In genomic region chr14:35159742-35160409, GRCh38 we compare ENCODE assay signal across 9 cellular contexts. TPM values are rescaled to one million over a fixed set of nuclear protein-coding genes. Genes with fewer than 3 reads are reported as not detected.
DNase-seq lines count a peak whose midpoint lies in the region; ATAC-seq and TF ChIP-seq lines count a peak whose summit lies in the region.
"Had no signal": no experiment of that assay in that cellular context is flagged by ENCODE, and none has a peak within 500 bp of the region (broad histone marks: within the 10 kb centered on the region; RNA-seq: fewer than 3 reads in every experiment).

No MANE protein-coding gene starts in this region.

- H3K4me3 ChIP-seq in GM12865 (ENCODE audit: low read depth, low read length) (no peak overlapping the region), Peyer's patch (no peak overlapping the region), skeletal muscle satellite cell (ENCODE audit: low read length) (peak overlapping the region; percentile 34), sigmoid colon (no peak overlapping the region)

- H3K4me2 ChIP-seq in skeletal muscle satellite cell (ENCODE audit: low read length), result peak overlapping the region; percentile 68

- no peak overlapping the region for H3K4me3 Mint-ChIP-seq in stimulated activated naive B cell treated with anti-CD40 and anti-IgM and Interleukin-4, amounts not matched to agents 10 μg/mL and 1 μg/mL and 100 μg/mL, for 72 hours

- H3K27ac ChIP-seq in Peyer's patch (peak overlapping the region in 3 of 4 donors; percentile 2 to 65 (median 42)), sigmoid colon (no peak overlapping the region)

- H3K36me3 ChIP-seq in Peyer's patch, result peaks cover 0 to 9% (median 0%) of the 10 kb centered on the region in 3 donors
- peaks cover 5% of the 10 kb centered on the region for H3K36me3 ChIP-seq in skeletal muscle satellite cell (ENCODE audit: insufficient read depth, low read length)
- peaks cover 0 to 6% (median 0%) of the 10 kb centered on the region in 4 donors for H3K36me3 ChIP-seq in sigmoid colon

- peaks cover 9 to 19% of the 10 kb centered on the region in 2 donors for H3K4me1 Mint-ChIP-seq in stimulated activated naive B cell treated with anti-CD40 and anti-IgM and Interleukin-4, amounts not matched to agents 10 μg/mL and 1 μg/mL and 100 μg/mL, for 72 hours

- H3K27me3 ChIP-seq in Peyer's patch (no peaks in the 10 kb centered on the region), skeletal muscle satellite cell (ENCODE audit: control insufficient read depth, insufficient read depth, low read length) (no peaks in the 10 kb centered on the region), sigmoid colon (no peaks in the 10 kb centered on the region)

- no peaks in the 10 kb centered on the region for H3K27me3 Mint-ChIP-seq in stimulated activated naive B cell treated with anti-CD40 and anti-IgM and Interleukin-4, amounts not matched to agents 10 μg/mL and 1 μg/mL and 100 μg/mL, for 72 hours

- H3K36me3 Mint-ChIP-seq in stimulated activated naive B cell treated with anti-CD40 and anti-IgM and Interleukin-4, amounts not matched to agents 10 μg/mL and 1 μg/mL and 100 μg/mL, for 72 hours, result peaks cover 22 to 27% of the 10 kb centered on the region in 2 donors

- peaks cover 0 to 4% (median 0%) of the 10 kb centered on the region in 4 donors for H3K4me1 ChIP-seq in Peyer's patch
- peaks cover 23% of the 10 kb centered on the region for H3K4me1 ChIP-seq in skeletal muscle satellite cell (ENCODE audit: control insufficient read depth, insufficient read depth, low read length)
- no peaks in the 10 kb centered on the region for H3K4me1 ChIP-seq in sigmoid colon

- no peak for TF ChIP-seq CTCF in GM12865 (IDR thresholded peaks at IDR 0.05; ENCODE audit: insufficient read depth, low read depth, low read length, missing control alignments)
- no peak for TF ChIP-seq CTCF in Peyer's patch (IDR thresholded peaks at IDR 0.05)
- no peak for TF ChIP-seq CTCF in sigmoid colon (IDR thresholded peaks at IDR 0.05)

- DNase-seq in GM12865 (ENCODE audit: low read depth) (peak; percentile 36), Peyer's patch (no peak), sigmoid colon (no peak)
- no peak for DNase-seq in stimulated activated naive B cell treated with anti-CD40 and anti-IgM and Interleukin-4, amounts not matched to agents 10 μg/mL and 1 μg/mL and 100 μg/mL, for 72 hours
- DNase-seq: activated CD4-positive, alpha-beta T cell treated with anti-CD3 and anti-CD28 coated beads, Interleukin-2, amount 50 U/mL, for 4 hours; MV-4-11 had no signal

- intact Hi-C loops in sigmoid colon (cut with DNase I), result no loop called here

- TF ChIP-seq POLR2A in Peyer's patch (IDR thresholded peaks at IDR 0.05), result no peak
- no peak for TF ChIP-seq POLR2A in sigmoid colon (IDR thresholded peaks at IDR 0.05)

- peak; percentile 96 for ATAC-seq in esophagus mucosa
- no peak for ATAC-seq in HG02763 (IDR thresholded peaks at IDR 0.05; ENCODE audit: unreplicated experiment)
- ATAC-seq in stimulated activated naive B cell treated with anti-CD40 and anti-IgM and Interleukin-4, amounts not matched to agents 10 μg/mL and 1 μg/mL and 100 μg/mL, for 72 hours (replicated peaks), result no peak

- H3K9me3 Mint-ChIP-seq in stimulated activated naive B cell treated with anti-CD40 and anti-IgM and Interleukin-4, amounts not matched to agents 10 μg/mL and 1 μg/mL and 100 μg/mL, for 72 hours, result no peaks in the 10 kb centered on the region

- no peaks in the 10 kb centered on the region for H3K9me3 ChIP-seq in Peyer's patch
- H3K9me3 ChIP-seq in skeletal muscle satellite cell (replicated peaks; ENCODE audit: low read length), result no peaks in the 10 kb centered on the region
- H3K9me3 ChIP-seq in sigmoid colon, result no peaks in the 10 kb centered on the region

- TF ChIP-seq EP300 in sigmoid colon (IDR thresholded peaks at IDR 0.05), result no peak

- no peak overlapping the region for H3K9ac ChIP-seq in skeletal muscle satellite cell (ENCODE audit: low read depth, low read length)

- 17 to 54% methylated on average over 6 of the region's 6 CpGs for WGBS in sigmoid colon, 2 donors

- no peak overlapping the region for H3K27ac Mint-ChIP-seq in stimulated activated naive B cell treated with anti-CD40 and anti-IgM and Interleukin-4, amounts not matched to agents 10 μg/mL and 1 μg/mL and 100 μg/mL, for 72 hours

RNA-seq across cellular contexts. Expression of gene PRORP, which starts 37.5 kb away (rescaled TPM):
- total RNA-seq in Peyer's patch (10 to 100 TPM; 29.2 to 52.0 (median 36.9) TPM), esophagus mucosa (17.5 TPM), sigmoid colon (10 to 100 TPM in 3 of 4 donors, 1 to 10 TPM in 1; 7.9 to 17.1 (median 13.6) TPM)
- 26.0 and 27.1 TPM in 2 replicates for total RNA-seq in skeletal muscle satellite cell (2012; rRNA removed)
- polyA plus RNA-seq in sigmoid colon, result 10 to 100 TPM; 11.4 to 26.0 (median 25.7) TPM

RNA-seq across cellular contexts. Expression of gene PPP2R3C, which starts 38.1 kb away (rescaled TPM):
- total RNA-seq in Peyer's patch (10 to 100 TPM; 20.1 to 44.6 (median 33.6) TPM), esophagus mucosa (11.8 TPM), sigmoid colon (10 to 100 TPM; 25.3 to 44.3 (median 40.5) TPM)
- 35.0 and 40.4 TPM in 2 replicates for total RNA-seq in skeletal muscle satellite cell (2012; rRNA removed)
- polyA plus RNA-seq in sigmoid colon, result 10 to 100 TPM; 22.1 to 50.9 (median 45.6) TPM

Comparison
In these comparisons a context has a peak if more than half of its experiments do, and no peak if none do; other contexts are left out.
1. H3K27ac ChIP-seq: peak in Peyer's patch (3 of 4); none in sigmoid colon (0 of 4).